Comparison of ENCODE assay signal across 1 cellular context in genomic region chr15:84235573-84235972, GRCh38. TPM values are rescaled to one million over a fixed set of nuclear protein-coding genes. Genes with fewer than 3 reads are reported as not detected.
"Had no signal": no experiment of that assay in that cellular context is flagged by ENCODE, and none has a peak within 500 bp of the region (broad histone marks: within the 10 kb centered on the region; RNA-seq: fewer than 3 reads in every experiment).

A gene with protein sequence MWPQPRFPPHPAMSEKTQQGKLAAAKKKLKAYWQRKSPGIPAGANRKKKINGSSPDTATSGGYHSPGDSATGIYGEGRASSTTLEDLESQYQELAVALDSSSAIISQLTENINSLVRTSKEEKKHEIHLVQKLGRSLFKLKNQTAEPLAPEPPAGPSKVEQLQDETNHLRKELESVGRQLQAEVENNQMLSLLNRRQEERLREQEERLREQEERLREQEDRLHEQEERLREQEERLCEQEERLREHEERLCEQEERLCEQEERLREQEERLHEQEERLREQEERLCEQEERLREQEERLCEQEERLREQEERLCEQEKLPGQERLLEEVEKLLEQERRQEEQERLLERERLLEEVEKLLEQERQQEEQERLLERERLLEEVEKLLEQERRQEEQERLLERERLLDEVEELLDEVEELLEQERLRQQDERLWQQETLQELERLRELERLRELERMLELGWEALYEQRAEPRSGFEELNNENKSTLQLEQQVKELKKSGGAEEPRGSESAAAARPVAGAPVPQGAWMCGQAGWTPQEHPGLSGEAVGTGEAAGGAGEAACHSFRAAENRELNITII (plus strand): TSS chr15:84235773. CDS start chr15:84235835, 62 bp downstream.

RNA-seq across cellular contexts. Expression of the gene that starts here (rescaled TPM):
- polyA plus RNA-seq: naive thymus-derived CD4-positive, alpha-beta T cell had no signal
